ENCODE assay signal across 34 cellular contexts in the genomic region with DNA sequence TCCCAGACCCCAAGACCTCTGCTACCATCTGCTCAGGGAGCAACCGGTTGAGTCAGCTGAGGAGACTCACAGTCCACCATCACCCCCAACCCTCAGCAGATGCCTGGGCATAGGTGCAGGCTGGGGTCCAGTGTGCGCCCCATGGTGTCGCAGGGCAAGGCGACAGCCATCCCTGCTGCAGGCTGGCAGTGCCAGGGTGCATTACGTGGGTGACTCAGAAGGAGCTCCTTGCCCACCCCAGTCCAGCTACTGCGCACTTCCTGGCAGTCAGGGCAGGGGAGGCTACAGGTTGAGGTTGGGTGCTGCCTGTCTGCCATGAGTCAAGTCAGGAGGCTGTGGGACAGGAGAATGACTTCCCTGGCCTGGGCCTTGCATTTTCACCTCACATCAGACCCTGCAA. TPM values are rescaled to one million over a fixed set of nuclear protein-coding genes. Genes with fewer than 3 reads are reported as not detected.
"Had no signal": no experiment of that assay in that cellular context is flagged by ENCODE, and none has a peak within 500 bp of the region (broad histone marks: within the 10 kb centered on the region; RNA-seq: fewer than 3 reads in every experiment).

No MANE protein-coding gene starts in this region.

- H3K4me3 ChIP-seq: adrenal gland, body of pancreas, breast epithelium had no signal

- H3K4me1 Mint-ChIP-seq: activated B cell treated with CpG ODN at 0.5 μM for 24 hours; activated CD4-positive, alpha-beta T cell treated with anti-CD3 and anti-CD28 coated beads, Interleukin-2, amount 10 ng/mL, durations not matched to agents 24 days and 14 days; activated naive CD8-positive, alpha-beta T cell treated with anti-CD3 and anti-CD28 coated beads for 36 hours; activated T-helper 17 cell treated with anti-CD3 and anti-CD28 coated beads, Interleukin-2, amount 50 U/mL, for 72 hours had no signal

- H3K9me3 ChIP-seq: adrenal gland, body of pancreas, breast epithelium had no signal

- H3K27ac ChIP-seq: adrenal gland, body of pancreas, brain microvascular endothelial cell, breast epithelium, VCaP had no signal

- H3K9me3 Mint-ChIP-seq: activated B cell treated with CpG ODN at 0.5 μM for 24 hours; activated CD4-positive, alpha-beta memory T cell treated with anti-CD3 and anti-CD28 coated beads for 36 hours; activated CD4-positive, alpha-beta T cell treated with anti-CD3 and anti-CD28 coated beads, Interleukin-2, amount 10 ng/mL, durations not matched to agents 24 days and 14 days; activated CD8-positive, alpha-beta T cell treated with anti-CD3 and anti-CD28 coated beads for 36 hours; activated naive CD4-positive, alpha-beta T cell treated with anti-CD3 and anti-CD28 coated beads for 36 hours; activated naive CD4-positive, alpha-beta T cell treated with anti-CD3 and anti-CD28 coated beads, Interleukin-2, amount 50 U/mL, for 72 hours; activated naive CD8-positive, alpha-beta T cell treated with anti-CD3 and anti-CD28 coated beads for 36 hours; activated T-cell treated with anti-CD3 and anti-CD28 coated beads, Interleukin-2, amount 50 U/mL, for 4 hours; activated T-helper 1 cell treated with anti-CD3 and anti-CD28 coated beads, Interleukin-12 subunit alpha, Interleukin-12 subunit beta, Interleukin-2, Interleukin-4 antibody, amounts not matched to agents 30 ng/mL and 10 ng/mL and 1 ng/mL, durations not matched to agents 14 hours and 24 hours and 36 hours; T-helper 1 cell treated with Interleukin-12 subunit alpha and Interleukin-12 subunit beta and Interleukin-4 antibody, amounts not matched to agents 30 μg/mL and 1 μg/mL, for 36 hours; T-helper 2 cell treated with Interferon-gamma antibody and Interleukin-4, amounts not matched to agents 5 μg/mL and 100 μg/mL, for 36 hours had no signal

- H3K36me3 Mint-ChIP-seq: activated CD4-positive, alpha-beta memory T cell treated with anti-CD3 and anti-CD28 coated beads for 36 hours; activated naive CD4-positive, alpha-beta T cell treated with anti-CD3 and anti-CD28 coated beads, Interleukin-2, amount 50 U/mL, for 72 hours; activated naive CD8-positive, alpha-beta T cell treated with anti-CD3 and anti-CD28 coated beads for 36 hours had no signal

- H3K27me3 ChIP-seq: adrenal gland, body of pancreas, brain microvascular endothelial cell, breast epithelium had no signal

- H3K36me3 ChIP-seq: adrenal gland, brain microvascular endothelial cell, breast epithelium had no signal

- DNase-seq: activated B cell treated with CpG ODN at 0.5 μM for 24 hours; activated CD4-positive, alpha-beta memory T cell treated with anti-CD3 and anti-CD28 coated beads for 36 hours; activated CD4-positive, alpha-beta T cell treated with anti-CD3 and anti-CD28 coated beads for 4 hours; activated CD4-positive, alpha-beta T cell treated with anti-CD3 and anti-CD28 coated beads, Interleukin-2, amount 10 ng/mL, durations not matched to agents 24 days and 14 days; activated CD4-positive, alpha-beta T cell treated with anti-CD3 and anti-CD28 coated beads, Interleukin-2, amount 50 U/mL, for 1 hour; activated CD4-positive, alpha-beta T cell treated with anti-CD3 and anti-CD28 coated beads, Interleukin-2, amount 50 U/mL, for 4 hours; activated CD4-positive, CD25-positive, alpha-beta regulatory T cell treated with anti-CD3 and anti-CD28 coated beads, Interleukin-2, amount 50 U/mL, for 72 hours; activated CD8-positive, alpha-beta memory T cell treated with anti-CD3 and anti-CD28 coated beads, Interleukin-2, amount 50 U/mL, for 4 hours; activated CD8-positive, alpha-beta T cell treated with anti-CD3 and anti-CD28 coated beads for 36 hours; activated gamma-delta T cell treated with Interleukin-2 at 50 U/mL for 16 hours; activated naive CD4-positive, alpha-beta T cell; activated naive CD4-positive, alpha-beta T cell treated with anti-CD3 and anti-CD28 coated beads for 36 hours; activated naive CD4-positive, alpha-beta T cell treated with anti-CD3 and anti-CD28 coated beads, Interleukin-2, amount 50 U/mL, for 16 hours; activated naive CD8-positive, alpha-beta T cell treated with anti-CD3 and anti-CD28 coated beads for 36 hours; activated T-cell treated with anti-CD3 and anti-CD28 coated beads for 4 hours; activated T-cell treated with anti-CD3 and anti-CD28 coated beads, Interleukin-2, amount 50 U/mL, for 1 hour; activated T-cell treated with anti-CD3 and anti-CD28 coated beads, Interleukin-2, amount 50 U/mL, for 4 hours; activated T-cell treated with anti-CD3 and anti-CD28 coated beads, Interleukin-2, amount 50 U/mL, for 72 hours; adrenal gland; amniotic stem cell; body of pancreas; brain microvascular endothelial cell; central memory CD4-positive, alpha-beta T cell; SW 1271; T-helper 1 cell; T-helper 2 cell; T-helper 9 cell had no signal

- H3K27ac Mint-ChIP-seq: activated B cell treated with CpG ODN at 0.5 μM for 24 hours; activated CD4-positive, alpha-beta memory T cell treated with anti-CD3 and anti-CD28 coated beads for 36 hours; activated CD4-positive, alpha-beta T cell treated with anti-CD3 and anti-CD28 coated beads, Interleukin-2, amount 10 ng/mL, durations not matched to agents 24 days and 14 days; activated CD8-positive, alpha-beta T cell treated with anti-CD3 and anti-CD28 coated beads for 36 hours; activated naive CD4-positive, alpha-beta T cell treated with anti-CD3 and anti-CD28 coated beads for 36 hours; activated naive CD4-positive, alpha-beta T cell treated with anti-CD3 and anti-CD28 coated beads, Interleukin-2, amount 50 U/mL, for 72 hours; activated naive CD8-positive, alpha-beta T cell treated with anti-CD3 and anti-CD28 coated beads for 36 hours; activated T-cell treated with anti-CD3 and anti-CD28 coated beads, Interleukin-2, amount 50 U/mL, for 72 hours; activated T-helper 1 cell treated with anti-CD3 and anti-CD28 coated beads, Interleukin-12 subunit alpha, Interleukin-12 subunit beta, Interleukin-2, Interleukin-4 antibody, amounts not matched to agents 30 ng/mL and 10 ng/mL and 1 ng/mL, durations not matched to agents 14 hours and 24 hours and 36 hours; activated T-helper 17 cell treated with anti-CD3 and anti-CD28 coated beads, Interleukin-2, amount 50 U/mL, for 72 hours; T-helper 1 cell treated with Interleukin-12 subunit alpha and Interleukin-12 subunit beta and Interleukin-4 antibody, amounts not matched to agents 30 μg/mL and 1 μg/mL, for 36 hours; T-helper 2 cell treated with Interferon-gamma antibody and Interleukin-4, amounts not matched to agents 5 μg/mL and 100 μg/mL, for 36 hours had no signal

- H3K4me3 Mint-ChIP-seq: activated B cell treated with CpG ODN at 0.5 μM for 24 hours; activated CD4-positive, alpha-beta memory T cell treated with anti-CD3 and anti-CD28 coated beads for 36 hours; activated CD4-positive, alpha-beta T cell treated with anti-CD3 and anti-CD28 coated beads, Interleukin-2, amount 10 ng/mL, durations not matched to agents 24 days and 14 days; activated CD8-positive, alpha-beta T cell treated with anti-CD3 and anti-CD28 coated beads for 36 hours; activated naive CD4-positive, alpha-beta T cell treated with anti-CD3 and anti-CD28 coated beads for 36 hours; activated naive CD8-positive, alpha-beta T cell treated with anti-CD3 and anti-CD28 coated beads for 36 hours; activated T-cell treated with anti-CD3 and anti-CD28 coated beads, Interleukin-2, amount 50 U/mL, for 4 hours; activated T-cell treated with anti-CD3 and anti-CD28 coated beads, Interleukin-2, amount 50 U/mL, for 72 hours; activated T-helper 1 cell treated with anti-CD3 and anti-CD28 coated beads, Interleukin-12 subunit alpha, Interleukin-12 subunit beta, Interleukin-2, Interleukin-4 antibody, amounts not matched to agents 30 ng/mL and 10 ng/mL and 1 ng/mL, durations not matched to agents 14 hours and 24 hours and 36 hours; activated T-helper 17 cell treated with anti-CD3 and anti-CD28 coated beads, Interleukin-2, amount 50 U/mL, for 72 hours; T-helper 1 cell treated with Interleukin-12 subunit alpha and Interleukin-12 subunit beta and Interleukin-4 antibody, amounts not matched to agents 30 μg/mL and 1 μg/mL, for 36 hours; T-helper 2 cell treated with Interferon-gamma antibody and Interleukin-4, amounts not matched to agents 5 μg/mL and 100 μg/mL, for 36 hours had no signal

- H3K4me1 ChIP-seq: adrenal gland, body of pancreas, breast epithelium had no signal

- ATAC-seq: activated CD8-positive, alpha-beta T cell treated with anti-CD3 and anti-CD28 coated beads for 36 hours; activated naive CD4-positive, alpha-beta T cell treated with anti-CD3 and anti-CD28 coated beads, Interleukin-2, amount 50 U/mL, for 72 hours; activated T-cell treated with anti-CD3 and anti-CD28 coated beads, Interleukin-2, amount 50 U/mL, for 4 hours; activated T-cell treated with anti-CD3 and anti-CD28 coated beads, Interleukin-2, amount 50 U/mL, for 72 hours; activated T-helper 17 cell treated with anti-CD3 and anti-CD28 coated beads, Interleukin-2, amount 50 U/mL, for 72 hours; body of pancreas had no signal

RNA-seq across cellular contexts. Expression of a gene that starts 33.5 kb away (rescaled TPM):
- total RNA-seq: activated CD4-positive, alpha-beta T cell treated with anti-CD3 and anti-CD28 coated beads, Interleukin-2, amount 10 ng/mL, durations not matched to agents 24 days and 14 days; activated CD8-positive, alpha-beta T cell treated with anti-CD3 and anti-CD28 coated beads for 36 hours; activated naive CD4-positive, alpha-beta T cell treated with anti-CD3 and anti-CD28 coated beads for 36 hours; activated naive CD4-positive, alpha-beta T cell treated with anti-CD3 and anti-CD28 coated beads, Interleukin-2, amount 50 U/mL, for 72 hours; activated naive CD8-positive, alpha-beta T cell treated with anti-CD3 and anti-CD28 coated beads for 36 hours; activated T-cell treated with anti-CD3 and anti-CD28 coated beads, Interleukin-2, amount 50 U/mL, for 72 hours; activated T-helper 1 cell treated with anti-CD3 and anti-CD28 coated beads, Interleukin-12 subunit alpha, Interleukin-12 subunit beta, Interleukin-2, Interleukin-4 antibody, amounts not matched to agents 30 ng/mL and 10 ng/mL and 1 ng/mL, durations not matched to agents 14 hours and 24 hours and 36 hours; activated T-helper 17 cell treated with anti-CD3 and anti-CD28 coated beads, Interleukin-2, amount 50 U/mL, for 72 hours had no signal
